1 cellular context compared by ENCODE assay signal in genomic region chr16:70684146-70685060, GRCh38.
TF ChIP-seq lines count a peak whose summit lies in the region.

No MANE protein-coding gene starts in this region.

TF ChIP-seq in HCT116, 20 proteins besides CTCF, POLR2A, EP300 and RAD21 (continued from another document):
- TF ChIP-seq ZBTB33 (IDR thresholded peaks at IDR 0.05; ENCODE audit: extremely low read depth, insufficient replicate concordance, low read length), result no peak
